In the genomic region with DNA sequence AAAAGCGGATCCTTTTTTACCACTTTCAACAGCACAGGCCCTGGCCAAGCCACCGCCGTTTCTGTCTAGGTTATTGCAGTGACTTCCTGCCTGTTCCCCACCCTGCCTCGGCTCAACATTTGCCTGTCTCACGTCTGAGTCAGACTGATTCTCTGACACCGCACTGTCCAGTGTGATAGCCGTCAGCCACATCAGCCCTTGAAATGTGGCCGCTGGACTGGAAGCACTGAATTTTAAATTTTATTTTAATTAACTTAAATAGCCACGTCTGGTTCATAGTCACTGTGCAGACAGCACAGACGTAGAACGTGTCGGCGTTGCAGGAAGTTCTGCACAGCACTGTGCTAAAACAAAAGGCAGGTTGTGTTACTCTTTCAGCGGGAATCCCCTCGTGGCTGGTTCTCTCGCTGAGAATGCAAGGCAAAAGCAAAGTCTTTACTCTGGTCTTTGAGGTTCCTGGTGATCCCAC, we compare ENCODE assay signal across 8 cellular contexts. TPM values are rescaled to one million over a fixed set of nuclear protein-coding genes. Genes with fewer than 3 reads are reported as not detected.
A peak's percentile ranks its signal among the peaks of the same experiment; 100 is the strongest.
DNase-seq lines count a peak whose midpoint lies in the region; ATAC-seq, FAIRE-seq and TF ChIP-seq lines count a peak whose summit lies in the region.

No MANE protein-coding gene starts in this region.

- H3K4me2 ChIP-seq in PC-3 (ENCODE audit: low read length): no peak overlapping the region

- intact Hi-C loops in PC-3 (cut with micrococcal nuclease): no loop called here

- H3K9me3 ChIP-seq in T-helper 17 cell (ENCODE audit: control insufficient read depth, low read length, poor library complexity, severe bottlenecking): no peaks in the 10 kb centered on the region
- H3K9me3 ChIP-seq in PC-3 (ENCODE audit: low read length): no peaks in the 10 kb centered on the region
- H3K9me3 ChIP-seq in SJCRH30 (replicated peaks): no peaks in the 10 kb centered on the region

- H3K4me3 ChIP-seq in PC-3 (ENCODE audit: low read length): no peak overlapping the region
- no peak overlapping the region for H3K4me3 ChIP-seq in SJCRH30

- H3K79me2 ChIP-seq in PC-3 (ENCODE audit: low read length): no peaks in the 10 kb centered on the region

- no peak overlapping the region for H3K27ac ChIP-seq in PC-3 (ENCODE audit: low read length)
- H3K27ac ChIP-seq in SJCRH30: no peak overlapping the region

- H3K4me3 Mint-ChIP-seq in T-helper 17 cell: peak overlapping the region; percentile 91
- H3K4me3 Mint-ChIP-seq in activated naive CD8-positive, alpha-beta T cell treated with anti-CD3 and anti-CD28 coated beads, Interleukin-2, amount 50 U/mL, for 24 hours: peak overlapping the region; percentile 63

- H3K9me2 ChIP-seq in PC-3 (replicated peaks; ENCODE audit: low read length): no peaks in the 10 kb centered on the region

- H2AFZ ChIP-seq in PC-3 (ENCODE audit: low read length): no peak overlapping the region

- H3K36me3 ChIP-seq in PC-3 (ENCODE audit: low read depth, low read length) (peaks cover 9% of the 10 kb centered on the region; the same call in 1 of the 2 replicates), SJCRH30 (peaks cover 19% of the 10 kb centered on the region)

- peaks cover 34% of the 10 kb centered on the region for H3K4me1 Mint-ChIP-seq in T-helper 17 cell
- peaks cover 61% of the 10 kb centered on the region for H3K4me1 Mint-ChIP-seq in activated naive CD8-positive, alpha-beta T cell treated with anti-CD3 and anti-CD28 coated beads, Interleukin-2, amount 50 U/mL, for 24 hours

- H3K9ac ChIP-seq in PC-3 (ENCODE audit: low read length): no peak overlapping the region

- FAIRE-seq in GM18507 (lab: Jason Lieb, UNC): peak; percentile 69

- TF ChIP-seq CTCF in PC-3 (conservative IDR thresholded peaks at IDR 0.05; ENCODE audit: low read depth, low read length): no peak

- no peaks in the 10 kb centered on the region for H3K27me3 ChIP-seq in PC-3 (ENCODE audit: low read length)
- H3K27me3 ChIP-seq in SJCRH30: no peaks in the 10 kb centered on the region

- peaks cover 8% of the 10 kb centered on the region for H3K4me1 ChIP-seq in PC-3 (ENCODE audit: insufficient read depth, low read length)
- H3K4me1 ChIP-seq in SJCRH30: no peaks in the 10 kb centered on the region

- peaks cover 18% of the 10 kb centered on the region for H3K36me3 Mint-ChIP-seq in T-helper 17 cell (ENCODE audit: low read depth)
- H3K36me3 Mint-ChIP-seq in activated naive CD8-positive, alpha-beta T cell treated with anti-CD3 and anti-CD28 coated beads, Interleukin-2, amount 50 U/mL, for 24 hours (ENCODE audit: low read depth): peaks cover 37% of the 10 kb centered on the region

- ATAC-seq in T-helper 17 cell: peak; percentile 90
- ATAC-seq in activated naive CD8-positive, alpha-beta T cell treated with anti-CD3 and anti-CD28 coated beads, Interleukin-2, amount 50 U/mL, for 24 hours: peak; percentile 81
- ATAC-seq in PC-3: no peak

- H3K27ac Mint-ChIP-seq in T-helper 17 cell: peak overlapping the region; percentile 99
- H3K27ac Mint-ChIP-seq in activated naive CD8-positive, alpha-beta T cell treated with anti-CD3 and anti-CD28 coated beads, Interleukin-2, amount 50 U/mL, for 24 hours: peak overlapping the region; percentile 97

- CTCF ChIA-PET in PC-3 (lab: Charles Lee): no interaction called here

- DNase-seq in GM18507 (ENCODE audit: extremely low spot score, insufficient read length, low read depth) (no peak), T-helper 17 cell (peak; percentile 37 to 65 (median 59)), SW480 (ENCODE audit: low spot score) (no peak), PC-3 (no peak), NCI-H2029 (lab: John Stamatoyannopoulos, UW) (no peak), SJCRH30 (no peak)
- peak; percentile 63 for DNase-seq in activated naive CD8-positive, alpha-beta T cell treated with anti-CD3 and anti-CD28 coated beads, Interleukin-2, amount 50 U/mL, for 24 hours
- peak; percentile 35 to 55 (median 42) for DNase-seq in stimulated activated CD4-positive, alpha-beta T cell treated with anti-CD3 and anti-CD28 coated beads, Interleukin-1b, Interleukin-23, amount 100 ng/mL, for 24 hours (ENCODE audit: low read depth in 4 of 4, low spot score in 1 of 4)

- no peaks in the 10 kb centered on the region for H4K20me1 ChIP-seq in PC-3 (ENCODE audit: low read length)

- H3K27me3 Mint-ChIP-seq in T-helper 17 cell: no peaks in the 10 kb centered on the region
- no peaks in the 10 kb centered on the region for H3K27me3 Mint-ChIP-seq in activated naive CD8-positive, alpha-beta T cell treated with anti-CD3 and anti-CD28 coated beads, Interleukin-2, amount 50 U/mL, for 24 hours

- BruUV-seq in PC-3 (replicated peaks; lab: Mats Ljungman, UMichigan): no TSS peak

- H3K9me3 Mint-ChIP-seq in activated naive CD8-positive, alpha-beta T cell treated with anti-CD3 and anti-CD28 coated beads, Interleukin-2, amount 50 U/mL, for 24 hours: no peaks in the 10 kb centered on the region

- H3F3A ChIP-seq in PC-3 (ENCODE audit: low read length, unreplicated experiment): no peaks in the 10 kb centered on the region

- POLR2A ChIA-PET in PC-3 (lab: Charles Lee; ENCODE audit: unreplicated experiment): no interaction called here

RNA-seq across cellular contexts. Expression of a gene that starts 56.3 kb away (rescaled TPM):
- total RNA-seq in T-helper 17 cell: 10 to 100 TPM; 59.2 to 67.5 TPM
- 72.6 and 93.8 TPM in 2 replicates for total RNA-seq in PC-3 (2014; rRNA removed)
- 134 TPM in 2 replicates for total RNA-seq in SJCRH30 (2014; rRNA removed; shearing (Covaris generic))

Comparison
In these comparisons a context has a peak if more than half of its experiments do, and no peak if none do; other contexts are left out.
1. DNase-seq: peak in T-helper 17 cell (3 of 3), activated naive CD8-positive, alpha-beta T cell treated with anti-CD3 and anti-CD28 coated beads, Interleukin-2, amount 50 U/mL, for 24 hours (single experiment) and stimulated activated CD4-positive, alpha-beta T cell treated with anti-CD3 and anti-CD28 coated beads, Interleukin-1b, Interleukin-23, amount 100 ng/mL, for 24 hours (4 of 4); none in GM18507 (single experiment), SW480 (single experiment), PC-3 (single experiment), NCI-H2029 (single experiment) and SJCRH30 (0 of 2).